In genomic region chr15:71353171-71353570, GRCh38 we compare ENCODE assay signal across 17 cellular contexts.
A peak's percentile ranks its signal among the peaks of the same experiment; 100 is the strongest.
DNase-seq lines count a peak whose midpoint lies in the region; ATAC-seq, FAIRE-seq and TF ChIP-seq lines count a peak whose summit lies in the region.
"Had no signal": no experiment of that assay in that cellular context is flagged by ENCODE, and none has a peak within 500 bp of the region (broad histone marks: within the 10 kb centered on the region; RNA-seq: fewer than 3 reads in every experiment).

No MANE protein-coding gene starts in this region.

- H3K9me3 ChIP-seq in A549 (no peaks in the 10 kb centered on the region), uterus (no peaks in the 10 kb centered on the region)
- H3K9me3 ChIP-seq: BLaER1 treated with 17β-estradiol and CSF1 and Interleukin-3, amounts not matched to agents 10 nM and 100 nM; HAP-1 had no signal

- intact Hi-C loops in uterus (cut with DNase I; ENCODE audit: low total_unique reads) = no loop called here

- FAIRE-seq in A549 (lab: Jason Lieb, UNC) = peak; percentile 49
- FAIRE-seq in urothelium cell line (lab: Jason Lieb, UNC) = no peak
- FAIRE-seq: G401.6, GM12891, GM19239 had no signal

- WGBS in A549 (ENCODE audit: missing lambda C conversion rate) = 89% methylated on average over 2 of the region's 2 CpGs

- TF ChIP-seq POLR2A in A549 (IDR thresholded peaks at IDR 0.05; ENCODE audit: low read length) = no peak
- no peak for TF ChIP-seq POLR2A in uterus (IDR thresholded peaks at IDR 0.05)

- H3K4me1 ChIP-seq in A549 (no peaks in the 10 kb centered on the region), uterus (peaks cover 7 to 9% of the 10 kb centered on the region in 2 donors)
- H3K4me1 ChIP-seq: BLaER1 treated with 17β-estradiol and CSF1 and Interleukin-3, amounts not matched to agents 10 nM and 100 nM had no signal

- no peak overlapping the region for H3K4me2 ChIP-seq in A549
- H3K4me2 ChIP-seq: BLaER1 treated with 17β-estradiol and CSF1 and Interleukin-3, amounts not matched to agents 10 nM and 100 nM had no signal

- no peak overlapping the region for H3K4me3 ChIP-seq in A549
- H3K4me3 ChIP-seq in uterus = no peak overlapping the region
- H3K4me3 ChIP-seq: BLaER1 treated with 17β-estradiol and CSF1 and Interleukin-3, amounts not matched to agents 10 nM and 100 nM; GM23248; HAP-1 had no signal

- POLR2A ChIA-PET in A549 (lab: Yijun Ruan, JAX) = no interaction called here

- CTCF ChIA-PET in A549 (lab: Yijun Ruan, JAX) = interaction anchor here (0.9 to 2.0 kb wide), 5 partner anchors 11 to 90 kb away, joined by 3 to 7 read pairs (median 5); no protein-coding TSS in a partner anchor

- DNase-seq in A549 (ENCODE audit: low read depth in 1 of 2, low spot score in 1 of 2) (no peak), amniotic epithelial cell (ENCODE audit: low read depth) (peak; percentile 34), epithelial cell of prostate (ENCODE audit: low read depth, low spot score) (no peak), uterus (no peak), urothelium cell line (ENCODE audit: low spot score) (no peak), NCI-H1105 treated with DMSO at 0.1 percent for 48 hours (lab: John Stamatoyannopoulos, UW) (no peak)
- DNase-seq: 8988T; CD8-positive, alpha-beta memory T cell; COR-L47; DMS 273 treated with DMSO at 0.1 percent for 48 hours; GM23248 had no signal

- TF ChIP-seq RAD21 in A549 (conservative IDR thresholded peaks at IDR 0.05 in 1 of 2, IDR thresholded peaks at IDR 0.05 in 1 of 2) = no peak

- H3K27ac ChIP-seq in A549 (0 out of 6 replicates have a peak overlapping the region, but pooled peaks of 1 of the 2 experiments have one; percentile 1), epithelial cell of prostate (peak overlapping the region; percentile 31), uterus (peak overlapping the region; percentile 68 to 74)
- H3K27ac ChIP-seq: BLaER1 treated with 17β-estradiol and CSF1 and Interleukin-3, amounts not matched to agents 10 nM and 100 nM; GM23248 had no signal

- H3K27me3 ChIP-seq in uterus = no peaks in the 10 kb centered on the region
- H3K27me3 ChIP-seq: BLaER1 treated with 17β-estradiol and CSF1 and Interleukin-3, amounts not matched to agents 10 nM and 100 nM had no signal

- no peak for TF ChIP-seq EP300 in A549 (IDR thresholded peaks at IDR 0.05)

- no peak for ATAC-seq in A549
- no peak for ATAC-seq in activated CD4-positive, CD25-positive, alpha-beta regulatory T cell treated with anti-CD3 and anti-CD28 coated beads, Interleukin-2, amount 50 U/mL, for 24 hours

- TF ChIP-seq CTCF in A549 (IDR thresholded peaks at IDR 0.05) = no peak
- TF ChIP-seq CTCF in uterus (IDR thresholded peaks at IDR 0.05) = no peak

- no peaks in the 10 kb centered on the region for H3K36me3 ChIP-seq in uterus
- H3K36me3 ChIP-seq: BLaER1 treated with 17β-estradiol and CSF1 and Interleukin-3, amounts not matched to agents 10 nM and 100 nM; HAP-1 had no signal

TF ChIP-seq in A549, 52 proteins besides CTCF, POLR2A, EP300 and RAD21:
- TF ChIP-seq FOSL2 (IDR thresholded peaks at IDR 0.05) (no peak), FOSL2 (CRISPR knock-in tag; IDR thresholded peaks at IDR 0.05) (no peak), RFX5 (IDR thresholded peaks at IDR 0.05) (no peak), ZSCAN20 (CRISPR knock-in tag; IDR thresholded peaks at IDR 0.05) (no peak), CHD2 (IDR thresholded peaks at IDR 0.05; ENCODE audit: low read length, partially characterized antibody) (no peak), RCOR1 (IDR thresholded peaks at IDR 0.05; ENCODE audit: low read depth, low read length) (no peak), NFE2L2 (conservative IDR thresholded peaks at IDR 0.05; ENCODE audit: low read length) (no peak), JUNB (IDR thresholded peaks at IDR 0.05) (no peak), HES2 (IDR thresholded peaks at IDR 0.05) (no peak), EHF (CRISPR knock-in tag; IDR thresholded peaks at IDR 0.05) (no peak), HEYL (CRISPR knock-in tag; IDR thresholded peaks at IDR 0.05) (no peak), CEBPB (IDR thresholded peaks at IDR 0.05) (no peak), ZNF302 (CRISPR knock-in tag; IDR thresholded peaks at IDR 0.05) (no peak), ATOH8 (CRISPR knock-in tag; IDR thresholded peaks at IDR 0.05; ENCODE audit: low read depth) (no peak), GATA3 (IDR thresholded peaks at IDR 0.05; ENCODE audit: borderline replicate concordance) (no peak), TP53 (CRISPR knock-in tag; IDR thresholded peaks at IDR 0.05) (no peak)
- TF ChIP-seq, protein P1, sequence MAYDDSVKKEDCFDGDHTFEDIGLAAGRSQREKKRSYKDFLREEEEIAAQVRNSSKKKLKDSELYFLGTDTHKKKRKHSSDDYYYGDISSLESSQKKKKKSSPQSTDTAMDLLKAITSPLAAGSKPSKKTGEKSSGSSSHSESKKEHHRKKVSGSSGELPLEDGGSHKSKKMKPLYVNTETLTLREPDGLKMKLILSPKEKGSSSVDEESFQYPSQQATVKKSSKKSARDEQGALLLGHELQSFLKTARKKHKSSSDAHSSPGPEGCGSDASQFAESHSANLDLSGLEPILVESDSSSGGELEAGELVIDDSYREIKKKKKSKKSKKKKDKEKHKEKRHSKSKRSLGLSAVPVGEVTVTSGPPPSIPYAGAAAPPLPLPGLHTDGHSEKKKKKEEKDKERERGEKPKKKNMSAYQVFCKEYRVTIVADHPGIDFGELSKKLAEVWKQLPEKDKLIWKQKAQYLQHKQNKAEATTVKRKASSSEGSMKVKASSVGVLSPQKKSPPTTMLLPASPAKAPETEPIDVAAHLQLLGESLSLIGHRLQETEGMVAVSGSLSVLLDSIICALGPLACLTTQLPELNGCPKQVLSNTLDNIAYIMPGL (CRISPR knock-in tag; IDR thresholded peaks at IDR 0.05; ENCODE audit: borderline replicate concordance) = no peak
- TF ChIP-seq, protein P2, sequence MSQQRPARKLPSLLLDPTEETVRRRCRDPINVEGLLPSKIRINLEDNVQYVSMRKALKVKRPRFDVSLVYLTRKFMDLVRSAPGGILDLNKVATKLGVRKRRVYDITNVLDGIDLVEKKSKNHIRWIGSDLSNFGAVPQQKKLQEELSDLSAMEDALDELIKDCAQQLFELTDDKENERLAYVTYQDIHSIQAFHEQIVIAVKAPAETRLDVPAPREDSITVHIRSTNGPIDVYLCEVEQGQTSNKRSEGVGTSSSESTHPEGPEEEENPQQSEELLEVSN (IDR thresholded peaks at IDR 0.05; ENCODE audit: borderline replicate concordance, low read depth) = no peak
